In the genomic region with DNA sequence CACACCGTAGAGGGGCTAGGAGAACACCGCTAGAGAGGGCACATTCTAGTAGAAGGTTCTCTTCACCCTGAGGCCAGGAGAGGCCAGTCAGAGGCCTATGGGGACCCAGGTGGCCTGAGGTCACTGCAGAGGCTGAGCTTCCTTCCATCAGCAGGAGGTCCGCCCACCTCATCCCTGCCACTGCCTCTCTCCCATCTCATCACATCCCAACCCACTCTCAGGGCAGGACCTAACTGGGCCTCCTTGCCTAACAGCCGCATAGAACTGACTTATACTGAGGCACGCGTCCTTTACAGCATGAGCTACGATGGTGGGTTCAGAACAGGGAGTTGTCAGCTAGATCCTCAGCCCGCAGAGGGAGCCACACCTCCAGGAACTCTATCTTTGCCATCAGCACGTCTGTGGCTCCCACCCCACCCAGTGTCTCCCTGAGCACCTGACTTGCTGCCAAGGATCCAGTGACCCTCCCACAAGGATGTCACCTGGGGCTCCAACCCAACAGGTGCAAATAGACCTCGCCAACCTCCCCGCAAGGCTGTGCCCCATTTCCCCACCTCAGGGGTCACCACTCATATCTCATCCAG, we compare ENCODE assay signal across 11 cellular contexts. TPM values are rescaled to one million over a fixed set of nuclear protein-coding genes. Genes with fewer than 3 reads are reported as not detected.
DNase-seq lines count a peak whose midpoint lies in the region; TF ChIP-seq lines count a peak whose summit lies in the region.
"Not testable (repeated sequence)": the region's sequence is repeated elsewhere in the genome, so short reads cannot be mapped to it uniquely, and the experiment has no call there.
"Had no signal": no experiment of that assay in that cellular context is flagged by ENCODE, and none has a peak within 500 bp of the region (broad histone marks: within the 10 kb centered on the region; RNA-seq: fewer than 3 reads in every experiment).

No MANE protein-coding gene starts in this region.

- H2AFZ ChIP-seq in neural progenitor cell (replicated peaks): not testable (repeated sequence)

- peaks cover 18% of the 10 kb centered on the region for H3K27me3 Mint-ChIP-seq in neural progenitor cell (ENCODE audit: insufficient read depth, low read depth)

- not testable (repeated sequence) for H3K36me3 ChIP-seq in WERI-Rb-1, neural progenitor cell

- H3K9me3 Mint-ChIP-seq in neural progenitor cell: peaks cover 10% of the 10 kb centered on the region

- H3K27ac ChIP-seq in WERI-Rb-1, neural progenitor cell: not testable (repeated sequence)

- H3K4me3 ChIP-seq in WERI-Rb-1 (ENCODE audit: low read depth, low read length); neural progenitor cell: not testable (repeated sequence)

- not testable (repeated sequence) for H3K4me1 Mint-ChIP-seq in neural progenitor cell

- not testable (repeated sequence) for H3F3A ChIP-seq in neural progenitor cell (ENCODE audit: low read depth)

- DNase-seq in COR-L47 (lab: John Stamatoyannopoulos, UW) (peak; percentile 4), HT-29 (ENCODE audit: low spot score) (peak; percentile 48), NCI-H1092 treated with DMSO at 0.1 percent for 48 hours (lab: John Stamatoyannopoulos, UW) (peak; percentile 1), NCI-H82 (lab: John Stamatoyannopoulos, UW) (peak; percentile 32), RPMI8226 (peak; percentile 33), WERI-Rb-1 (peak; percentile 36)
- not testable (repeated sequence) for DNase-seq in neural progenitor cell (ENCODE audit: low spot score)

- not testable (repeated sequence) for H3K4me3 Mint-ChIP-seq in neural progenitor cell

- H3K27me3 ChIP-seq in WERI-Rb-1 (ENCODE audit: insufficient read depth, low read depth, severe bottlenecking); neural progenitor cell: not testable (repeated sequence)

- H3K9me3 ChIP-seq in WERI-Rb-1 (ENCODE audit: severe bottlenecking); neural progenitor cell (ENCODE audit: low read depth): not testable (repeated sequence)

- H3K27ac Mint-ChIP-seq in neural progenitor cell: peak overlapping the region; percentile 53

- not testable (repeated sequence) for H3K4me1 ChIP-seq in neural progenitor cell

- H3K4me2 ChIP-seq in neural progenitor cell: not testable (repeated sequence)

- not testable (repeated sequence) for H3K9ac ChIP-seq in neural progenitor cell

- not testable (repeated sequence) for H3K36me3 Mint-ChIP-seq in neural progenitor cell

- H3K79me2 ChIP-seq in neural progenitor cell (ENCODE audit: low read depth): not testable (repeated sequence)

- TF ChIP-seq CTCF in WERI-Rb-1 (IDR thresholded peaks at IDR 0.05; ENCODE audit: low read depth, low read length): peak; percentile 46
- TF ChIP-seq CTCF in neural progenitor cell (IDR thresholded peaks at IDR 0.05): not testable (repeated sequence)

- H4K20me1 ChIP-seq in neural progenitor cell (ENCODE audit: low read depth): not testable (repeated sequence)

RNA-seq across cellular contexts. Expression of a gene that starts 33.3 kb away (rescaled TPM):
- total RNA-seq in HT-29 (2014; rRNA removed; shearing (Covaris generic)): not detected in 2 replicates
- total RNA-seq in neural progenitor cell (ENCODE audit: low replicate concordance): 0.36 and 0.62 TPM in 2 replicates
- total RNA-seq: CD4-positive, alpha-beta T cell; CD8-positive, alpha-beta memory T cell; Daoy; H4 had no signal
